ENCODE assay signal across 8 cellular contexts in the genomic region with DNA sequence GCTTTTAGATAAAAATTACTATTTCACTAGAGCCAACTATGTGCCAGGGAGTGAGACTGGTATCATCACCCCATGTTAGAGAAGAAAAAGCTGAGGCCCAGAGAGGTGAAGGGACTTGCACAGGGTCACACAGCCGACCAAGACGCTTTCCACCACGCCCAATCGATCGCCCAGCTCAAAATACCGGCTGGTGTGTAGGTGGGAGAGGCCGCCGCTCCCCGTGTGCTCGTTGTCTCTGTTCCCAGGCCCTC. TPM values are rescaled to one million over a fixed set of nuclear protein-coding genes. Genes with fewer than 3 reads are reported as not detected.
A peak's percentile ranks its signal among the peaks of the same experiment; 100 is the strongest.
DNase-seq lines count a peak whose midpoint lies in the region; ATAC-seq and TF ChIP-seq lines count a peak whose summit lies in the region.

No MANE protein-coding gene starts in this region.

- no peak for TF ChIP-seq CTCF in OCI-LY3 (IDR thresholded peaks at IDR 0.05; ENCODE audit: low read depth, low read length)
- no peak for TF ChIP-seq CTCF in nephron progenitor cell (IDR thresholded peaks at IDR 0.05)

- H3K4me3 ChIP-seq in BLaER1 (peak overlapping the region; percentile 67), OCI-LY3 (ENCODE audit: low read length) (peak overlapping the region; percentile 84), ectodermal cell (ENCODE audit: insufficient read depth, low read depth, low read length) (peak overlapping the region; percentile 71)

- H3K9me3 ChIP-seq in BLaER1 (peaks cover 16% of the 10 kb centered on the region), OCI-LY3 (ENCODE audit: insufficient read depth, low read length) (peaks cover 4% of the 10 kb centered on the region; the same call in 1 of the 2 replicates), ectodermal cell (ENCODE audit: control insufficient read depth, low read length) (no peaks in the 10 kb centered on the region)

- peak overlapping the region; percentile 95 for H3K4me2 ChIP-seq in BLaER1
- peak overlapping the region; percentile 65 for H3K4me2 ChIP-seq in OCI-LY3 (ENCODE audit: low read length)

- 2 to 3% methylated on average over 10 of the region's 10 CpGs for WGBS in ectodermal cell, 2 experiments

- H3K4me1 ChIP-seq in BLaER1 (peaks cover 13% of the 10 kb centered on the region; the same call in 1 of the 2 replicates), OCI-LY3 (ENCODE audit: low read length) (peaks cover 16% of the 10 kb centered on the region), ectodermal cell (ENCODE audit: control insufficient read depth, insufficient read depth, low read length) (peaks cover 5% of the 10 kb centered on the region)

- no peaks in the 10 kb centered on the region for H3K36me3 Mint-ChIP-seq in nephron progenitor cell (ENCODE audit: low read depth)

- H3K4me3 Mint-ChIP-seq in nephron progenitor cell: peak overlapping the region; percentile 73

- H3K27me3 ChIP-seq in BLaER1: peaks cover 37% of the 10 kb centered on the region; the same call in 1 of the 2 replicates
- no peaks in the 10 kb centered on the region; the same call in 1 of the 2 replicates for H3K27me3 ChIP-seq in OCI-LY3 (ENCODE audit: low read depth, low read length)
- H3K27me3 ChIP-seq in ectodermal cell (ENCODE audit: control insufficient read depth, insufficient read depth, low read length, poor library complexity, severe bottlenecking): peaks cover 25% of the 10 kb centered on the region

- H3K9ac ChIP-seq in BLaER1 (no peak overlapping the region; the same call in 1 of the 2 replicates), OCI-LY3 (ENCODE audit: low read length) (peak overlapping the region; percentile 57)

- peaks cover 21% of the 10 kb centered on the region for H3K27me3 Mint-ChIP-seq in nephron progenitor cell (ENCODE audit: low read depth, poor library complexity)

- H3K27ac Mint-ChIP-seq in nephron progenitor cell: no peak overlapping the region

- no peak for DNase-seq in nephron progenitor cell
- DNase-seq in D341Med (ENCODE audit: low spot score): no peak
- no peak for DNase-seq in DMS 273 treated with DMSO at 0.1 percent for 48 hours (lab: John Stamatoyannopoulos, UW)
- no peak for DNase-seq in CD1c-positive myeloid dendritic cell (ENCODE audit: extremely low spot score)

- no peak overlapping the region for H3K27ac ChIP-seq in BLaER1
- H3K27ac ChIP-seq in OCI-LY3 (ENCODE audit: low read length): no peak overlapping the region
- no peak overlapping the region for H3K27ac ChIP-seq in ectodermal cell (ENCODE audit: insufficient read depth, low read depth, low read length, poor library complexity, severe bottlenecking)

- H3K9me3 Mint-ChIP-seq in nephron progenitor cell: peaks cover 13% of the 10 kb centered on the region

- ATAC-seq in HG03280 (IDR thresholded peaks at IDR 0.05; ENCODE audit: unreplicated experiment): no peak

- no peaks in the 10 kb centered on the region for H3K36me3 ChIP-seq in BLaER1
- H3K36me3 ChIP-seq in OCI-LY3 (replicated peaks; ENCODE audit: low read depth, low read length): no peaks in the 10 kb centered on the region
- no peaks in the 10 kb centered on the region for H3K36me3 ChIP-seq in ectodermal cell (ENCODE audit: control insufficient read depth, insufficient read depth, low read length)

- H3K79me2 ChIP-seq in OCI-LY3 (ENCODE audit: low read length): no peaks in the 10 kb centered on the region

- H4K20me1 ChIP-seq in BLaER1: no peaks in the 10 kb centered on the region
- H4K20me1 ChIP-seq in OCI-LY3 (ENCODE audit: insufficient read depth, low read length): no peaks in the 10 kb centered on the region

- peaks cover 16% of the 10 kb centered on the region for H3K4me1 Mint-ChIP-seq in nephron progenitor cell

- peak overlapping the region; percentile 69 for H2AFZ ChIP-seq in OCI-LY3 (ENCODE audit: low read depth, low read length)

RNA-seq across cellular contexts. Expression of a gene that starts 0.3 kb away (rescaled TPM):
- 1.7 TPM for polyA plus RNA-seq in ectodermal cell (2013, experiment 1 of 4)
- polyA plus RNA-seq in ectodermal cell (2013, experiment 2 of 4): 1.5 TPM
- polyA plus RNA-seq in ectodermal cell (2013, experiment 3 of 4): 1.1 TPM
- 1.5 TPM for polyA plus RNA-seq in ectodermal cell (2013, experiment 4 of 4)

RNA-seq across cellular contexts. Expression of a gene that starts 40.0 kb away (rescaled TPM):
- polyA plus RNA-seq in ectodermal cell (2013, experiment 1 of 4): not detected
- polyA plus RNA-seq in ectodermal cell (2013, experiment 2 of 4): not detected
- polyA plus RNA-seq in ectodermal cell (2013, experiment 3 of 4): not detected
- polyA plus RNA-seq in ectodermal cell (2013, experiment 4 of 4): not detected
